Comparison of ENCODE assay signal across 9 cellular contexts in genomic region chr14:49898485-49898884, GRCh38. TPM values are rescaled to one million over a fixed set of nuclear protein-coding genes. Genes with fewer than 3 reads are reported as not detected.
A peak's percentile ranks its signal among the peaks of the same experiment; 100 is the strongest.
DNase-seq lines count a peak whose midpoint lies in the region; ATAC-seq and TF ChIP-seq lines count a peak whose summit lies in the region.
"Had no signal": no experiment of that assay in that cellular context is flagged by ENCODE, and none has a peak within 500 bp of the region (broad histone marks: within the 10 kb centered on the region; RNA-seq: fewer than 3 reads in every experiment).

No MANE protein-coding gene starts in this region.

- peaks cover 16% of the 10 kb centered on the region for H3K4me1 ChIP-seq in Panc1 (ENCODE audit: control insufficient read depth, insufficient read depth, low read length)

- no TSS peak for BruUV-seq in Panc1 (replicated peaks; lab: Mats Ljungman, UMichigan)

- H3K27ac ChIP-seq in Panc1 (ENCODE audit: low read length) (peak overlapping the region; percentile 97), skin epidermis (peak overlapping the region in 15 of 21 experiments; percentile 7 to 100 (median 65))

- H3K9me3 ChIP-seq in Panc1 (ENCODE audit: control insufficient read depth, insufficient read depth, low read depth, low read length): no peaks in the 10 kb centered on the region

- CTCF ChIA-PET in Panc1 (lab: Charles Lee): no interaction called here

- no peaks in the 10 kb centered on the region for H3K9me3 Mint-ChIP-seq in effector memory CD8-positive, alpha-beta T cell

- H3K36me3 ChIP-seq in Panc1 (ENCODE audit: control insufficient read depth, insufficient read depth, low read length): peaks cover 7% of the 10 kb centered on the region

- H3K27ac Mint-ChIP-seq in effector memory CD8-positive, alpha-beta T cell: peak overlapping the region; percentile 94 to 96

- no peaks in the 10 kb centered on the region for H3K27me3 Mint-ChIP-seq in effector memory CD8-positive, alpha-beta T cell

- H3K4me1 Mint-ChIP-seq in effector memory CD8-positive, alpha-beta T cell (ENCODE audit: low read depth in 2 of 2): peaks cover 30 to 45% of the 10 kb centered on the region in 2 donors

- H3K4me3 Mint-ChIP-seq in effector memory CD8-positive, alpha-beta T cell: peak overlapping the region; percentile 79 to 90

- DNase-seq in GM12865 (ENCODE audit: low read depth) (no peak), Panc1 (ENCODE audit: low read depth, low spot score) (no peak), left colon (no peak)
- DNase-seq in effector memory CD8-positive, alpha-beta T cell: no peak
- DNase-seq: dorsolateral prefrontal cortex, SHP77 treated with DMSO at 0.1 percent for 48 hours had no signal

- in situ Hi-C loops in Panc1 (cut with HindIII; ENCODE audit: low pct_unique_long_range_greater_than_20kb, low sequenced_read_pairs): no loop called here

- intact Hi-C loops in Panc1 (cut with micrococcal nuclease; ENCODE audit: unreplicated experiment): loop anchor here (2.0 to 10.0 kb wide), 4 partner anchors 46 to 209 kb away; no protein-coding TSS in a partner anchor
- intact Hi-C loops in left colon (cut with DNase I, micrococcal nuclease): no loop called here

- H3K4me3 ChIP-seq in GM12865 (ENCODE audit: low read depth, low read length) (peak overlapping the region; percentile 67), Panc1 (ENCODE audit: low read depth in 2 of 2, low read length in 2 of 2) (peak overlapping the region; percentile 48 to 75), skin epidermis (peak overlapping the region in 3 of 7 experiments; percentile 3 to 87 (median 15))

- ATAC-seq in Panc1 (0 out of 2 replicates have a peak, but pooled peaks have one; percentile 22), left colon (no peak), GM21381 (IDR thresholded peaks at IDR 0.05; ENCODE audit: unreplicated experiment) (no peak), GM19328 (IDR thresholded peaks at IDR 0.05; ENCODE audit: unreplicated experiment) (no peak)
- no peak for ATAC-seq in effector memory CD8-positive, alpha-beta T cell (replicated peaks)

- no peaks in the 10 kb centered on the region for H3K27me3 ChIP-seq in Panc1 (ENCODE audit: control insufficient read depth, insufficient read depth, low read length)
- H3K27me3 ChIP-seq: dorsolateral prefrontal cortex had no signal

- peaks cover 45% of the 10 kb centered on the region for H3K36me3 Mint-ChIP-seq in effector memory CD8-positive, alpha-beta T cell (ENCODE audit: insufficient read depth)

- POLR2A ChIA-PET in Panc1 (lab: Charles Lee): interaction anchor here (0.7 kb wide), 1 partner anchor 30 kb away, joined by 4 read pairs; no protein-coding TSS in a partner anchor

- TF ChIP-seq CTCF in GM12865 (IDR thresholded peaks at IDR 0.05; ENCODE audit: insufficient read depth, low read depth, low read length, missing control alignments): no peak
- TF ChIP-seq CTCF in Panc1 (IDR thresholded peaks at IDR 0.05): no peak

RNA-seq across cellular contexts. Expression of gene ARF6, which starts 5.6 kb away (rescaled TPM):
- total RNA-seq in Panc1 (2021; ENCODE audit: unreplicated experiment): 63.2 TPM
- polyA plus RNA-seq in Panc1 (2012; ENCODE audit: insufficient read length): 51.1 TPM
- total RNA-seq in left colon: 100 to 1,000 TPM; 131 to 161 TPM

RNA-seq across cellular contexts. Expression of gene NEMF, which starts 45.9 kb away (rescaled TPM):
- total RNA-seq in Panc1 (2021; ENCODE audit: unreplicated experiment) (38.3 TPM), left colon (10 to 100 TPM; 53.2 to 62.1 TPM)
- polyA plus RNA-seq in Panc1 (2012; ENCODE audit: insufficient read length): 17.4 TPM
